In genomic region chr7:151637781-151638261, GRCh38 we compare ENCODE assay signal across 13 cellular contexts.
DNase-seq lines count a peak whose midpoint lies in the region; ATAC-seq and TF ChIP-seq lines count a peak whose summit lies in the region.
"Had no signal": no experiment of that assay in that cellular context is flagged by ENCODE, and none has a peak within 500 bp of the region (broad histone marks: within the 10 kb centered on the region; RNA-seq: fewer than 3 reads in every experiment).

No MANE protein-coding gene starts in this region.

- H3K27ac Mint-ChIP-seq in CD4-positive, alpha-beta T cell: no peak overlapping the region
- H3K27ac Mint-ChIP-seq: activated CD8-positive, alpha-beta T cell treated with anti-CD3 and anti-CD28 coated beads, Interleukin-2, amount 10 ng/mL, durations not matched to agents 7 days and 5 days; activated T-helper 17 cell treated with anti-CD3 and anti-CD28 coated beads, Interleukin-2, amount 50 U/mL, for 72 hours had no signal

- no peaks in the 10 kb centered on the region for H3K27me3 Mint-ChIP-seq in CD4-positive, alpha-beta T cell
- H3K27me3 Mint-ChIP-seq: activated T-helper 17 cell treated with anti-CD3 and anti-CD28 coated beads, Interleukin-2, amount 50 U/mL, for 72 hours had no signal

- TF ChIP-seq POLR2A in esophagus squamous epithelium (IDR thresholded peaks at IDR 0.05): no peak

- 61 to 64% methylated on average over 9 of the region's 9 CpGs for WGBS in esophagus squamous epithelium, 2 donors
- 4 to 7% methylated on average over 9 of the region's 9 CpGs for WGBS in aorta, 2 donors

- no peak overlapping the region for H3K4me3 ChIP-seq in esophagus squamous epithelium
- H3K4me3 ChIP-seq in muscle layer of colon (ENCODE audit: low read depth in 1 of 2, low read length in 2 of 2): no peak overlapping the region
- H3K4me3 ChIP-seq in aorta (ENCODE audit: low read length in 2 of 2): no peak overlapping the region

- DNase-seq in Right ventricle myocardium inferior (ENCODE audit: missing footprints) (no peak), cardiac septum (ENCODE audit: low spot score) (no peak), esophagus squamous epithelium (lab: John Stamatoyannopoulos, UW) (no peak), aorta (peak; percentile 78 to 84), glomerular visceral epithelial cell (ENCODE audit: extremely low spot score) (no peak), hypothalamus (lab: John Stamatoyannopoulos, UW) (no peak)
- DNase-seq in CD4-positive, alpha-beta T cell: no peak
- DNase-seq: activated CD8-positive, alpha-beta T cell treated with anti-CD3 and anti-CD28 coated beads, Interleukin-2, amount 10 ng/mL, durations not matched to agents 7 days and 5 days; NCI-H2081; NCI-H82; SHP77 had no signal

- no peak for TF ChIP-seq CTCF in esophagus squamous epithelium (IDR thresholded peaks at IDR 0.05)
- TF ChIP-seq CTCF in CD4-positive, alpha-beta T cell (IDR thresholded peaks at IDR 0.05): no peak

- no peak overlapping the region for H3K9ac ChIP-seq in muscle layer of colon (ENCODE audit: low read length)

- ATAC-seq in Right ventricle myocardium inferior (peak; percentile 69), aorta (ENCODE audit: low FRiP score) (peak; percentile 73)
- ATAC-seq in CD4-positive, alpha-beta T cell (ENCODE audit: poor library complexity): no peak
- ATAC-seq: activated CD8-positive, alpha-beta T cell treated with anti-CD3 and anti-CD28 coated beads, Interleukin-2, amount 10 ng/mL, durations not matched to agents 7 days and 5 days; activated T-helper 17 cell treated with anti-CD3 and anti-CD28 coated beads, Interleukin-2, amount 50 U/mL, for 72 hours had no signal

- H3K4me1 ChIP-seq in esophagus squamous epithelium: peaks cover 0 to 34% (median 0%) of the 10 kb centered on the region in 3 donors
- peaks cover 12% of the 10 kb centered on the region for H3K4me1 ChIP-seq in muscle layer of colon (ENCODE audit: insufficient read depth, low read length)
- peaks cover 0 to 4% of the 10 kb centered on the region in 2 donors for H3K4me1 ChIP-seq in aorta (ENCODE audit: control insufficient read depth in 1 of 2, insufficient read depth in 2 of 2, low read length in 2 of 2)

- H3K36me3 ChIP-seq in esophagus squamous epithelium: no peaks in the 10 kb centered on the region
- H3K36me3 ChIP-seq in muscle layer of colon (ENCODE audit: insufficient read depth, low read length): no peaks in the 10 kb centered on the region
- H3K36me3 ChIP-seq in aorta (ENCODE audit: control insufficient read depth in 1 of 2, insufficient read depth in 2 of 2, low read length in 1 of 2): no peaks in the 10 kb centered on the region

- H3K9me3 ChIP-seq in esophagus squamous epithelium (no peaks in the 10 kb centered on the region), muscle layer of colon (ENCODE audit: low read length) (no peaks in the 10 kb centered on the region), aorta (ENCODE audit: control insufficient read depth, low read length) (no peaks in the 10 kb centered on the region)
- no peaks in the 10 kb centered on the region for H3K9me3 ChIP-seq in CD4-positive, alpha-beta T cell (ENCODE audit: control insufficient read depth, low read length)

- CTCF ChIA-PET in CD4-positive, alpha-beta T cell (lab: Charles Lee): no interaction called here

- H3K4me1 Mint-ChIP-seq in CD4-positive, alpha-beta T cell (ENCODE audit: low read depth): peaks cover 7% of the 10 kb centered on the region

- H3K36me3 Mint-ChIP-seq in CD4-positive, alpha-beta T cell (ENCODE audit: low read depth): peaks cover 6% of the 10 kb centered on the region

- no peaks in the 10 kb centered on the region for H3K27me3 ChIP-seq in esophagus squamous epithelium
- no peaks in the 10 kb centered on the region for H3K27me3 ChIP-seq in muscle layer of colon (ENCODE audit: control insufficient read depth in 1 of 2, insufficient read depth in 2 of 2, low read length in 2 of 2)
- no peaks in the 10 kb centered on the region for H3K27me3 ChIP-seq in aorta (ENCODE audit: control insufficient read depth in 1 of 2, insufficient read depth in 2 of 2, low read length in 1 of 2)
- no peaks in the 10 kb centered on the region for H3K27me3 ChIP-seq in CD4-positive, alpha-beta T cell (ENCODE audit: control insufficient read depth, insufficient read depth, low read length)

- POLR2A ChIA-PET in CD4-positive, alpha-beta T cell (lab: Charles Lee): no interaction called here

- H3K9me3 Mint-ChIP-seq in CD4-positive, alpha-beta T cell: peaks cover 3% of the 10 kb centered on the region

- H3K27ac ChIP-seq in esophagus squamous epithelium (peak overlapping the region in 3 of 4 donors; percentile 45 to 72 (median 69)), muscle layer of colon (ENCODE audit: low read depth, low read length) (peak overlapping the region; percentile 21), aorta (ENCODE audit: low read depth in 1 of 2, low read length in 2 of 2) (peak overlapping the region; percentile 80 to 82)
- H3K27ac ChIP-seq in CD4-positive, alpha-beta T cell (ENCODE audit: low read depth, low read length): no peak overlapping the region

- no peak overlapping the region for H3K4me3 Mint-ChIP-seq in CD4-positive, alpha-beta T cell
- H3K4me3 Mint-ChIP-seq: activated CD8-positive, alpha-beta T cell treated with anti-CD3 and anti-CD28 coated beads, Interleukin-2, amount 10 ng/mL, durations not matched to agents 7 days and 5 days; activated T-helper 17 cell treated with anti-CD3 and anti-CD28 coated beads, Interleukin-2, amount 50 U/mL, for 72 hours had no signal

- intact Hi-C loops in Right ventricle myocardium inferior (cut with DNase I) (loop anchor here (10.0 kb wide), 1 partner anchor 87 kb away; no protein-coding TSS in a partner anchor), cardiac septum (cut with DNase I) (no loop called here), esophagus squamous epithelium (cut with DNase I) (no loop called here), aorta (cut with DNase I) (no loop called here)
- intact Hi-C loops in CD4-positive, alpha-beta T cell (cut with DNase I, micrococcal nuclease): loop anchor here in 1 of 2 experiments (10.0 kb wide), 1 partner anchor 123 kb away; the partner anchor contains the start of gene RHEB

Comparison
In these comparisons a context has a peak if more than half of its experiments do, and no peak if none do; other contexts are left out.
1. DNase-seq: peak in aorta (2 of 2); none in Right ventricle myocardium inferior (single experiment), cardiac septum (single experiment), esophagus squamous epithelium (single experiment), glomerular visceral epithelial cell (single experiment), hypothalamus (0 of 51) and CD4-positive, alpha-beta T cell (0 of 10).